ENCODE assay signal across 1 cellular context in genomic region chr10:63465293-63466167, GRCh38.
TF ChIP-seq lines count a peak whose summit lies in the region.

A gene with protein sequence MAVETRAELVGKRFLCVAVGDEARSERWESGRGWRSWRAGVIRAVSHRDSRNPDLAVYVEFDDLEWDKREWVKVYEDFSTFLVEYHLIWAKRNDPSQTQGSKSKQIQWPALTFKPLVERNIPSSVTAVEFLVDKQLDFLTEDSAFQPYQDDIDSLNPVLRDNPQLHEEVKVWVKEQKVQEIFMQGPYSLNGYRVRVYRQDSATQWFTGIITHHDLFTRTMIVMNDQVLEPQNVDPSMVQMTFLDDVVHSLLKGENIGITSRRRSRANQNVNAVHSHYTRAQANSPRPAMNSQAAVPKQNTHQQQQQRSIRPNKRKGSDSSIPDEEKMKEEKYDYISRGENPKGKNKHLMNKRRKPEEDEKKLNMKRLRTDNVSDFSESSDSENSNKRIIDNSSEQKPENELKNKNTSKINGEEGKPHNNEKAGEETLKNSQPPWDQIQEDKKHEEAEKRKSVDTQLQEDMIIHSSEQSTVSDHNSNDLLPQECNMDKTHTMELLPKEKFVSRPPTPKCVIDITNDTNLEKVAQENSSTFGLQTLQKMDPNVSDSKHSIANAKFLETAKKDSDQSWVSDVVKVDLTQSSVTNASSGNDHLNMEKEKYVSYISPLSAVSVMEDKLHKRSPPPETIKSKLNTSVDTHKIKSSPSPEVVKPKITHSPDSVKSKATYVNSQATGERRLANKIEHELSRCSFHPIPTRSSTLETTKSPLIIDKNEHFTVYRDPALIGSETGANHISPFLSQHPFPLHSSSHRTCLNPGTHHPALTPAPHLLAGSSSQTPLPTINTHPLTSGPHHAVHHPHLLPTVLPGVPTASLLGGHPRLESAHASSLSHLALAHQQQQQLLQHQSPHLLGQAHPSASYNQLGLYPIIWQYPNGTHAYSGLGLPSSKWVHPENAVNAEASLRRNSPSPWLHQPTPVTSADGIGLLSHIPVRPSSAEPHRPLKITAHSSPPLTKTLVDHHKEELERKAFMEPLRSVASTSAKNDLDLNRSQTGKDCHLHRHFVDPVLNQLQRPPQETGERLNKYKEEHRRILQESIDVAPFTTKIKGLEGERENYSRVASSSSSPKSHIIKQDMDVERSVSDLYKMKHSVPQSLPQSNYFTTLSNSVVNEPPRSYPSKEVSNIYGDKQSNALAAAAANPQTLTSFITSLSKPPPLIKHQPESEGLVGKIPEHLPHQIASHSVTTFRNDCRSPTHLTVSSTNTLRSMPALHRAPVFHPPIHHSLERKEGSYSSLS (N-terminal part only) (minus strand): TSS chr10:63465977. CDS start chr10:63465662, 315 bp downstream.

TF ChIP-seq in HepG2, 621 proteins besides CTCF, POLR2A, EP300 and RAD21 (continued from another document and continues in another):
- peak; percentile 31; the same call in 1 of the 2 replicates for TF ChIP-seq SOX5 (CRISPR knock-in tag; IDR thresholded peaks at IDR 0.05; ENCODE audit: borderline replicate concordance)
- no peak for TF ChIP-seq RNF2 (conservative IDR thresholded peaks at IDR 0.05; ENCODE audit: low read depth)
- no peak for TF ChIP-seq NFE2L1 (CRISPR knock-in tag; IDR thresholded peaks at IDR 0.05; ENCODE audit: borderline replicate concordance)
- no peak for TF ChIP-seq ATF5 (CRISPR knock-in tag; IDR thresholded peaks at IDR 0.05; ENCODE audit: low read depth)
- no peak; the same call in 1 of the 2 replicates for TF ChIP-seq ZNF230 (CRISPR knock-in tag; IDR thresholded peaks at IDR 0.05)
- TF ChIP-seq ZNF407 (CRISPR knock-in tag; IDR thresholded peaks at IDR 0.05; ENCODE audit: not compliant biosample characterization), result peak; percentile 15
- no peak; the same call in 1 of the 2 replicates for TF ChIP-seq ZNF792 (CRISPR knock-in tag; IDR thresholded peaks at IDR 0.05)
- no peak for TF ChIP-seq RFX5 (IDR thresholded peaks at IDR 0.05; ENCODE audit: low read depth, low read length)
- TF ChIP-seq ZFP1 (CRISPR knock-in tag; IDR thresholded peaks at IDR 0.05), result no peak
- TF ChIP-seq AGO2 (optimal IDR thresholded peaks at IDR 0.05; ENCODE audit: low read depth, low read length), result peak; percentile 78
- TF ChIP-seq ZNF432 (CRISPR knock-in tag; IDR thresholded peaks at IDR 0.05; ENCODE audit: borderline replicate concordance), result no peak
- TF ChIP-seq, protein P1, sequence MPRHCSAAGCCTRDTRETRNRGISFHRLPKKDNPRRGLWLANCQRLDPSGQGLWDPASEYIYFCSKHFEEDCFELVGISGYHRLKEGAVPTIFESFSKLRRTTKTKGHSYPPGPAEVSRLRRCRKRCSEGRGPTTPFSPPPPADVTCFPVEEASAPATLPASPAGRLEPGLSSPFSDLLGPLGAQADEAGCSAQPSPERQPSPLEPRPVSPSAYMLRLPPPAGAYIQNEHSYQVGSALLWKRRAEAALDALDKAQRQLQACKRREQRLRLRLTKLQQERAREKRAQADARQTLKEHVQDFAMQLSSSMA (CRISPR knock-in tag; IDR thresholded peaks at IDR 0.05), result no peak
- TF ChIP-seq ATF7-NPFF (CRISPR knock-in tag; IDR thresholded peaks at IDR 0.05; ENCODE audit: low read depth), result no peak
- TF ChIP-seq YY1 (IDR thresholded peaks at IDR 0.05; ENCODE audit: insufficient read depth, insufficient replicate concordance, low read depth, low read length), result peak; percentile 81
- TF ChIP-seq NCOR1 (IDR thresholded peaks at IDR 0.05; ENCODE audit: borderline replicate concordance, low read length), result no peak
- TF ChIP-seq GLI4 (CRISPR knock-in tag; IDR thresholded peaks at IDR 0.05; ENCODE audit: borderline replicate concordance), result no peak
- no peak for TF ChIP-seq MLLT10 (CRISPR knock-in tag; IDR thresholded peaks at IDR 0.05)
- peak; percentile 85 for TF ChIP-seq NFKB2 (CRISPR knock-in tag; IDR thresholded peaks at IDR 0.05; ENCODE audit: borderline replicate concordance)
- TF ChIP-seq ZBTB3 (CRISPR knock-in tag; IDR thresholded peaks at IDR 0.05; ENCODE audit: borderline replicate concordance, low read depth), result no peak
- TF ChIP-seq ZBTB26 (CRISPR knock-in tag; IDR thresholded peaks at IDR 0.05; ENCODE audit: borderline replicate concordance), result no peak
- TF ChIP-seq CEBPG (CRISPR knock-in tag; IDR thresholded peaks at IDR 0.05), result no peak
- 0 out of 2 replicates have a peak, but pooled peaks have one; percentile 49 for TF ChIP-seq ZNF549 (CRISPR knock-in tag; IDR thresholded peaks at IDR 0.05)
- TF ChIP-seq POGK (CRISPR knock-in tag; conservative IDR thresholded peaks at IDR 0.05), result peak; percentile 59
- no peak for TF ChIP-seq ZBTB39 (CRISPR knock-in tag; IDR thresholded peaks at IDR 0.05)
- no peak; the same call in 1 of the 2 replicates for TF ChIP-seq CCDC6 (CRISPR knock-in tag; IDR thresholded peaks at IDR 0.05)
- no peak for TF ChIP-seq ZNF335 (CRISPR knock-in tag; IDR thresholded peaks at IDR 0.05)
- TF ChIP-seq ZNF850 (CRISPR knock-in tag; conservative IDR thresholded peaks at IDR 0.05), result no peak
- no peak for TF ChIP-seq CREBL2 (CRISPR knock-in tag; IDR thresholded peaks at IDR 0.05; ENCODE audit: borderline replicate concordance)
- TF ChIP-seq MXI1 (IDR thresholded peaks at IDR 0.05; ENCODE audit: borderline replicate concordance, low read depth, low read length), result peak; percentile 42; the same call in 1 of the 3 replicates
- peak; percentile 79; the same call in 1 of the 2 replicates for TF ChIP-seq ZNF605 (CRISPR knock-in tag; IDR thresholded peaks at IDR 0.05)
- TF ChIP-seq ZNF441 (CRISPR knock-in tag; IDR thresholded peaks at IDR 0.05; ENCODE audit: borderline replicate concordance), result no peak; the same call in 1 of the 2 replicates
- peak; percentile 98 for TF ChIP-seq ZNF292 (CRISPR knock-in tag; IDR thresholded peaks at IDR 0.05; ENCODE audit: borderline replicate concordance, low read depth)
- no peak for TF ChIP-seq ZNF12 (CRISPR knock-in tag; IDR thresholded peaks at IDR 0.05)
- TF ChIP-seq KLF11 (CRISPR knock-in tag; IDR thresholded peaks at IDR 0.05), result no peak
- TF ChIP-seq KDM2A (CRISPR knock-in tag; IDR thresholded peaks at IDR 0.05; ENCODE audit: borderline replicate concordance, low read depth), result peak; percentile 87
- TF ChIP-seq MTA1 (CRISPR knock-in tag; IDR thresholded peaks at IDR 0.05; ENCODE audit: borderline replicate concordance), result peak; percentile 65
- peak; percentile 32 for TF ChIP-seq STAG1 (CRISPR knock-in tag; IDR thresholded peaks at IDR 0.05)
- TF ChIP-seq SOX6 (IDR thresholded peaks at IDR 0.05), result no peak
- peak; percentile 65 for TF ChIP-seq SOX6 (CRISPR knock-in tag; IDR thresholded peaks at IDR 0.05)
- TF ChIP-seq NAIF1 (CRISPR knock-in tag; IDR thresholded peaks at IDR 0.05; ENCODE audit: borderline replicate concordance), result no peak
- no peak for TF ChIP-seq NR0B2 (CRISPR knock-in tag; IDR thresholded peaks at IDR 0.05)
- no peak for TF ChIP-seq RFX1 (IDR thresholded peaks at IDR 0.05)
- no peak for TF ChIP-seq ZNF224 (CRISPR knock-in tag; IDR thresholded peaks at IDR 0.05)
- no peak for TF ChIP-seq LCORL (IDR thresholded peaks at IDR 0.05)
- peak; percentile 17 for TF ChIP-seq LCORL (CRISPR knock-in tag; IDR thresholded peaks at IDR 0.05)
- peak; percentile 62 for TF ChIP-seq THAP11 (CRISPR knock-in tag; IDR thresholded peaks at IDR 0.05)
- TF ChIP-seq ZSCAN20 (CRISPR knock-in tag; IDR thresholded peaks at IDR 0.05; ENCODE audit: borderline replicate concordance), result peak; percentile 54; the same call in 1 of the 2 replicates
